8 cellular contexts compared by ENCODE assay signal in the genomic region with DNA sequence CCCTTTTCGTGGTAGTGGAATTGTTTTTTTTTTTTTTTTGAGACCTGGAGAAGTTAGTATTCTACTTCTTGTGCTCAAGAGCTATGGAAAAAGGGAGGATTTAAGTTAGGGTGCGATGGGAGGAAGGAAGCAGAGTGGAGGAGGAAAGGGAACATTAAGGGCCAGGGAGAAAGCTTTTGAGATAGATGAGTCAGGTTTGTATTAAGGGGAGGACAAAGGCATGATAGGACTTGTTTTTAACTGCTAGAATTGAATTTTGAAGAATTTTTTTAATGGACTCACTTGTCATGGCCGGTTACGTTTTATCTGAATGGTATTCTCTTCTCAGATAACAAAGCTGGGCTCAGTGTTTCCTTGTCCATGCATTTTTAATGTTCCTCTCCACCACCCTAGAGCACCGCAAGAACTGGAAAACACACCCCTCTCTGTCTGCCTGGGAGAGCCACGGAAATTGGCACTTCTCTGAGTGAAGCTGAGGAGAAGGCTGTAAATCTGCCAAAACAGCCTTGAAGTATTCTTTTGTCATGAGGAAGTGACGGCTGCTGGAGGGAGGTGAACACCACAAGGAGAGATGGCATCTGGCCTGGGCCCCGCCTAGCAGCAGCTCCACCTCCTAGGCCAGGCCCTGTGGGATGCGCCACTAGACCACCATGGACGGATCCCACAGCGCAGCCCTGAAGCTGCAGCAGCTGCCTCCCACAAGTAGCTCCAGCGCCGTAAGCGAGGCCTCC. TPM values are rescaled to one million over a fixed set of nuclear protein-coding genes. Genes with fewer than 3 reads are reported as not detected.
DNase-seq lines count a peak whose midpoint lies in the region; ATAC-seq and TF ChIP-seq lines count a peak whose summit lies in the region.

No MANE protein-coding gene starts in this region.

- no peaks in the 10 kb centered on the region for H3K27me3 ChIP-seq in left ventricle myocardium inferior (ENCODE audit: low read depth)
- H3K27me3 ChIP-seq in adrenal gland: no peaks in the 10 kb centered on the region

- 60 to 77% (median 70%) methylated on average over 7 to 14 of the region's 14 CpGs for WGBS in adrenal gland, 4 donors

- intact Hi-C loops in left ventricle myocardium inferior (cut with micrococcal nuclease) (no loop called here), cardiac septum (cut with DNase I) (loop anchor here (5.0 kb wide), 2 partner anchors 83 to 223 kb away; a partner anchor contains a TSS), adrenal gland (cut with DNase I) (no loop called here)

- POLR2A ChIA-PET in WTC11 (lab: Charles Lee): interaction anchor here (0.7 kb wide), 1 partner anchor 307 kb away, joined by 5 read pairs; no protein-coding TSS in a partner anchor

- peaks cover 6% of the 10 kb centered on the region; the same call in 1 of the 2 replicates for H3K36me3 Mint-ChIP-seq in WTC11

- peak overlapping the region; percentile 6 for H3K27ac ChIP-seq in left ventricle myocardium inferior (replicated peaks)
- no peak overlapping the region for H3K27ac ChIP-seq in adrenal gland

- H3K27me3 Mint-ChIP-seq in WTC11 (ENCODE audit: low read depth): no peaks in the 10 kb centered on the region

- TF ChIP-seq CTCF in left ventricle myocardium inferior (IDR thresholded peaks at IDR 0.05; ENCODE audit: borderline replicate concordance) (no peak), WTC11 (IDR thresholded peaks at IDR 0.05) (no peak), adrenal gland (IDR thresholded peaks at IDR 0.05) (no peak)

- H3K4me1 ChIP-seq in left ventricle myocardium inferior: peaks cover 42% of the 10 kb centered on the region
- peaks cover 6 to 8% of the 10 kb centered on the region in 2 donors for H3K4me1 ChIP-seq in adrenal gland (replicated peaks in 1 of 2)

- H3K4me3 ChIP-seq in left ventricle myocardium inferior (no peak overlapping the region), adrenal gland (no peak overlapping the region)

- no peak for TF ChIP-seq POLR2A in adrenal gland (IDR thresholded peaks at IDR 0.05)

- DNase-seq in left ventricle myocardium inferior (no peak), cardiac septum (ENCODE audit: low spot score) (no peak), WTC11 (ENCODE audit: low spot score) (no peak), iris pigment epithelial cell (ENCODE audit: low read depth) (peak; percentile 46), adrenal gland (no peak), HuH-7.5 (ENCODE audit: low spot score) (no peak)
- DNase-seq in stimulated activated CD4-positive, alpha-beta T cell treated with anti-CD3 and anti-CD28 coated beads, Interleukin-15, amount 100 ng/mL, for 24 hours: no peak

- H3K9me3 Mint-ChIP-seq in WTC11: peaks cover 3% of the 10 kb centered on the region; the same call in 1 of the 2 replicates

- peaks cover 23% of the 10 kb centered on the region for H3K36me3 ChIP-seq in left ventricle myocardium inferior
- no peaks in the 10 kb centered on the region for H3K36me3 ChIP-seq in adrenal gland (replicated peaks in 1 of 2)

- H3K27ac Mint-ChIP-seq in WTC11: peak overlapping the region; percentile 54; the same call in 1 of the 2 replicates

- ATAC-seq in WTC11 (no peak), GM18870 (IDR thresholded peaks at IDR 0.05; ENCODE audit: unreplicated experiment) (no peak)

- peaks cover 54% of the 10 kb centered on the region for H3K4me1 Mint-ChIP-seq in WTC11

- no peaks in the 10 kb centered on the region for H3K9me3 ChIP-seq in left ventricle myocardium inferior (replicated peaks)
- no peaks in the 10 kb centered on the region for H3K9me3 ChIP-seq in adrenal gland (replicated peaks in 1 of 3)

- CTCF ChIA-PET in WTC11 (lab: Charles Lee): interaction anchor here (0.7 to 5.1 kb wide), 2 partner anchors 127 to 169 kb away, joined by 4 to 41 read pairs; no protein-coding TSS in a partner anchor

- H3K4me3 Mint-ChIP-seq in WTC11: no peak overlapping the region

TF ChIP-seq in WTC11, 78 proteins besides CTCF, POLR2A, EP300 and RAD21:
- TF ChIP-seq TEAD4 (CRISPR knock-in tag; IDR thresholded peaks at IDR 0.05) (no peak), ATF1 (CRISPR knock-in tag; IDR thresholded peaks at IDR 0.05) (no peak), GRHL2 (CRISPR knock-in tag; IDR thresholded peaks at IDR 0.05; ENCODE audit: insufficient replicate concordance, severe bottlenecking) (no peak), GABPB1 (CRISPR knock-in tag; IDR thresholded peaks at IDR 0.05) (no peak), JAZF1 (CRISPR knock-in tag; IDR thresholded peaks at IDR 0.05) (no peak), FOXJ3 (CRISPR knock-in tag; IDR thresholded peaks at IDR 0.05; ENCODE audit: borderline replicate concordance) (no peak), NR2C2 (CRISPR knock-in tag; IDR thresholded peaks at IDR 0.05) (no peak), MXD4 (CRISPR knock-in tag; IDR thresholded peaks at IDR 0.05; ENCODE audit: borderline replicate concordance) (no peak)
- TF ChIP-seq, protein P1, sequence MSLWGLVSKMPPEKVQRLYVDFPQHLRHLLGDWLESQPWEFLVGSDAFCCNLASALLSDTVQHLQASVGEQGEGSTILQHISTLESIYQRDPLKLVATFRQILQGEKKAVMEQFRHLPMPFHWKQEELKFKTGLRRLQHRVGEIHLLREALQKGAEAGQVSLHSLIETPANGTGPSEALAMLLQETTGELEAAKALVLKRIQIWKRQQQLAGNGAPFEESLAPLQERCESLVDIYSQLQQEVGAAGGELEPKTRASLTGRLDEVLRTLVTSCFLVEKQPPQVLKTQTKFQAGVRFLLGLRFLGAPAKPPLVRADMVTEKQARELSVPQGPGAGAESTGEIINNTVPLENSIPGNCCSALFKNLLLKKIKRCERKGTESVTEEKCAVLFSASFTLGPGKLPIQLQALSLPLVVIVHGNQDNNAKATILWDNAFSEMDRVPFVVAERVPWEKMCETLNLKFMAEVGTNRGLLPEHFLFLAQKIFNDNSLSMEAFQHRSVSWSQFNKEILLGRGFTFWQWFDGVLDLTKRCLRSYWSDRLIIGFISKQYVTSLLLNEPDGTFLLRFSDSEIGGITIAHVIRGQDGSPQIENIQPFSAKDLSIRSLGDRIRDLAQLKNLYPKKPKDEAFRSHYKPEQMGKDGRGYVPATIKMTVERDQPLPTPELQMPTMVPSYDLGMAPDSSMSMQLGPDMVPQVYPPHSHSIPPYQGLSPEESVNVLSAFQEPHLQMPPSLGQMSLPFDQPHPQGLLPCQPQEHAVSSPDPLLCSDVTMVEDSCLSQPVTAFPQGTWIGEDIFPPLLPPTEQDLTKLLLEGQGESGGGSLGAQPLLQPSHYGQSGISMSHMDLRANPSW (CRISPR knock-in tag; conservative IDR thresholded peaks at IDR 0.05; ENCODE audit: low read depth): no peak
- TF ChIP-seq, protein P2, sequence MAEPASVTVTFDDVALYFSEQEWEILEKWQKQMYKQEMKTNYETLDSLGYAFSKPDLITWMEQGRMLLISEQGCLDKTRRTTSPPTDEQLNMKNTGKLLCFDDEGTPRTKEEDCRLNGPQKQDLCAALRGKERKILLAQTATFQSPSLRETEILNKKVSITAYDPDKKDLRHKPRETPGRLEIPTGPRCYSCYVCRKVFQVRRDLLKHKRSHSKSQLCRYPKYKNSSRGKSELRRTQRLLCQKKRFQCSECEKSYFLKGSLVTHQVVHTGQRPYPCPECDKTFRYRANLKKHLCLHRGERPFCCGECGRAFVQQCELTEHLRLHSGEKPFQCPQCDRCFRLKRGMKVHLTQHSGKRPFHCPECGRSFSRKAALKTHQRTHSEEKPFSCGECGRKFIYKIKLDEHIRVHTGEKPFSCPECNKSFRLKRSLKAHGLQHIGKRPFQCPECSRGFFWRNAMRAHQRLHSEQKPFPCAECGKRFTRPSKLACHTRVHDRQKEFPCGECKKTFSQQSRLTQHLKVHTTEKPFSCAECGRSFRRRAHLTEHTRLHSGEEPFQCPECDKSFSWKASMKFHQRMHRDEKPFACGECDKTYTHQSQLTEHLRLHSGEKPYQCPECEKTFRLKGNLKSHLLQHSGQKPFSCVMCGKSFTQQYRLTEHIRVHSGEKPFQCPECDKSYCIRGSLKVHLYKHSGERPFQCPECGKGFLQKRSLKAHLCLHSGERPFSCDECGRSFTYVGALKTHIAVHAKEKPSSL (CRISPR knock-in tag; conservative IDR thresholded peaks at IDR 0.05): no peak
- TF ChIP-seq, protein P3, sequence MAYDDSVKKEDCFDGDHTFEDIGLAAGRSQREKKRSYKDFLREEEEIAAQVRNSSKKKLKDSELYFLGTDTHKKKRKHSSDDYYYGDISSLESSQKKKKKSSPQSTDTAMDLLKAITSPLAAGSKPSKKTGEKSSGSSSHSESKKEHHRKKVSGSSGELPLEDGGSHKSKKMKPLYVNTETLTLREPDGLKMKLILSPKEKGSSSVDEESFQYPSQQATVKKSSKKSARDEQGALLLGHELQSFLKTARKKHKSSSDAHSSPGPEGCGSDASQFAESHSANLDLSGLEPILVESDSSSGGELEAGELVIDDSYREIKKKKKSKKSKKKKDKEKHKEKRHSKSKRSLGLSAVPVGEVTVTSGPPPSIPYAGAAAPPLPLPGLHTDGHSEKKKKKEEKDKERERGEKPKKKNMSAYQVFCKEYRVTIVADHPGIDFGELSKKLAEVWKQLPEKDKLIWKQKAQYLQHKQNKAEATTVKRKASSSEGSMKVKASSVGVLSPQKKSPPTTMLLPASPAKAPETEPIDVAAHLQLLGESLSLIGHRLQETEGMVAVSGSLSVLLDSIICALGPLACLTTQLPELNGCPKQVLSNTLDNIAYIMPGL (CRISPR knock-in tag; IDR thresholded peaks at IDR 0.05): no peak

RNA-seq across cellular contexts. Expression of a gene that starts 3.5 kb away (rescaled TPM):
- total RNA-seq in left ventricle myocardium inferior (30.1 TPM), cardiac septum (21.3 TPM), WTC11 (2021) (11.2 to 11.3 TPM (median 11.2 TPM) in 3 replicates), adrenal gland (10 to 100 TPM; 15.6 to 88.4 (median 31.1) TPM)
- polyA plus RNA-seq in adrenal gland: 1 to 10 TPM; 5.6 to 9.8 (median 8.8) TPM

RNA-seq across cellular contexts. Expression of a gene that starts 5.5 kb away (rescaled TPM):
- total RNA-seq in left ventricle myocardium inferior (4.9 TPM), cardiac septum (5.2 TPM), WTC11 (2021) (9.9 to 12.8 TPM (median 10.1 TPM) in 3 replicates), adrenal gland (1 to 10 TPM; 2.1 to 8.9 (median 5.7) TPM)
- 1 to 10 TPM; 5.4 to 8.6 (median 7.8) TPM for polyA plus RNA-seq in adrenal gland
